In the genomic region with DNA sequence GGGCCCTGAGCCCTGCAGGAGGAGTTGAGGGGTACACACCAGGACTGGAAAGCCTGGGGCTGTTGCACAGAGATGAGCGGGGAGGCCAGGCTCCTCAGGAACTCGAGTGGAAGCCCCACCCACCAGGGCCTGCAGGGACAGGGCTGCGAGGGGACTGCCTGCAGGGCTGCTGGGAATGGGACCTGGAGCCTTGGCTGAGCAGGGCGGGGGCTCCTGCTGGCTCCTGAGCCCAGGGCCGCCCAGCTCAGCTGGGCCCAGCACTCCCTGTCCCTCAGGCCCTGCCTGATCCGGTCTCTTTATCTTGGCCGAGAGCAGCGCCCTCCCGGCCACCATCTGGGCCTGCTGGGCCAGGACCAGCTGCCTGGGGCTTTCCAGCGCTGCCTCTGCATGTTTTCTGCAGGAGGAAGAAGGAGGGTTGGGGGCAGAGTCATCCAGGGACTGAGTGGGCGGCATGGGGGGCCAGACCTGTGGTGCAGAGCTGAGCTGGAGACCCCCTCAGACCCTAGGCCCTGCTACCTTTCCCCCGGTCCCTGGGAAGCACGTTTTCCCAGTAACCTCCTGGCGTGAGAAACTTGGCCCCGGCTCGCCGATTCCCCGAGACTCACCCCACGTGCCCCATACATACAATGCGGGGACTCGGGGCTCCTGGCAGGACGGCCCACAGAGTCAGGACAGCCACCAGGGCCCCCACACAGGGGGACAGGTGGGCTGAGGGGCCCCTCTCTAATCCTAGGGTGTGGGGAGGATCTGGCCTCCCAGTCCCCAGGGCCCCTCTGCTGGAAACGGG, we compare ENCODE assay signal across 14 cellular contexts. TPM values are rescaled to one million over a fixed set of nuclear protein-coding genes. Genes with fewer than 3 reads are reported as not detected.
DNase-seq lines count a peak whose midpoint lies in the region; ATAC-seq and TF ChIP-seq lines count a peak whose summit lies in the region.
"Had no signal": no experiment of that assay in that cellular context is flagged by ENCODE, and none has a peak within 500 bp of the region (broad histone marks: within the 10 kb centered on the region; RNA-seq: fewer than 3 reads in every experiment).

No MANE protein-coding gene starts in this region.

- ATAC-seq in RWPE2 (ENCODE audit: low read depth) (peak; percentile 17; the same call in 2 of the 3 replicates), lower lobe of right lung (peak; percentile 10 to 48), HG02678 (IDR thresholded peaks at IDR 0.05; ENCODE audit: unreplicated experiment) (no peak)
- ATAC-seq: activated T-cell treated with anti-CD3 and anti-CD28 coated beads, Interleukin-2, amount 50 U/mL, for 72 hours had no signal

- H3K4me1 ChIP-seq in RWPE2 (ENCODE audit: insufficient read depth, poor library complexity, severe bottlenecking) (no peaks in the 10 kb centered on the region), lower lobe of right lung (peaks cover 8% of the 10 kb centered on the region), thymus (ENCODE audit: control insufficient read depth, insufficient read depth, low read length) (peaks cover 40% of the 10 kb centered on the region)

- H3K27me3 ChIP-seq in RWPE2 (ENCODE audit: insufficient read depth, poor library complexity, severe bottlenecking) (no peaks in the 10 kb centered on the region), dorsolateral prefrontal cortex (no peaks in the 10 kb centered on the region), lower lobe of right lung (ENCODE audit: low read depth) (no peaks in the 10 kb centered on the region), thymus (ENCODE audit: control insufficient read depth, insufficient read depth) (no peaks in the 10 kb centered on the region)
- H3K27me3 ChIP-seq: adrenal gland had no signal

- H3K36me3 ChIP-seq in RWPE2 (ENCODE audit: low read depth): no peaks in the 10 kb centered on the region
- H3K36me3 ChIP-seq in lower lobe of right lung: no peaks in the 10 kb centered on the region
- no peaks in the 10 kb centered on the region for H3K36me3 ChIP-seq in thymus (ENCODE audit: control insufficient read depth, insufficient read depth)
- H3K36me3 ChIP-seq: adrenal gland had no signal

- no peak overlapping the region for H3K4me3 ChIP-seq in RWPE2 (ENCODE audit: severe bottlenecking)
- H3K4me3 ChIP-seq in dorsolateral prefrontal cortex: no peak overlapping the region
- H3K4me3 ChIP-seq in lower lobe of right lung: no peak overlapping the region
- H3K4me3 ChIP-seq in thymus (ENCODE audit: low read length): no peak overlapping the region
- H3K4me3 ChIP-seq: adrenal gland had no signal

- TF ChIP-seq CTCF in RWPE2 (IDR thresholded peaks at IDR 0.05; ENCODE audit: poor library complexity, severe bottlenecking) (no peak), dorsolateral prefrontal cortex (IDR thresholded peaks at IDR 0.05 in 54 of 56, conservative IDR thresholded peaks at IDR 0.05 in 2 of 56; ENCODE audit: low read depth in 1 of 56, partially characterized antibody in 56 of 56) (peak in 3 of 56 donors; percentile 10 to 21 (median 12)), lower lobe of right lung (IDR thresholded peaks at IDR 0.05) (no peak)

- no peaks in the 10 kb centered on the region for H3K9me3 ChIP-seq in RWPE2 (ENCODE audit: severe bottlenecking)
- H3K9me3 ChIP-seq in lower lobe of right lung: no peaks in the 10 kb centered on the region
- H3K9me3 ChIP-seq in thymus (ENCODE audit: control insufficient read depth): no peaks in the 10 kb centered on the region
- H3K9me3 ChIP-seq: adrenal gland had no signal

- DNase-seq in RWPE2 (ENCODE audit: low spot score) (no peak), dorsolateral prefrontal cortex (peak in 3 of 10 donors; percentile 55 to 84 (median 66)), lower lobe of right lung (no peak), NCI-H524 treated with DMSO at 0.1 percent for 48 hours (lab: John Stamatoyannopoulos, UW) (no peak)
- no peak for DNase-seq in activated CD8-positive, alpha-beta memory T cell treated with anti-CD3 and anti-CD28 coated beads, Interleukin-2, amount 50 U/mL, for 48 hours
- DNase-seq: activated CD4-positive, alpha-beta T cell treated with anti-CD3 and anti-CD28 coated beads for 1 hour; activated T-cell treated with anti-CD3 and anti-CD28 coated beads, Interleukin-2, amount 50 U/mL, for 72 hours; adrenal gland; Karpas-422; NCI-H510A had no signal

- H3K27ac ChIP-seq in RWPE2 (ENCODE audit: poor library complexity, severe bottlenecking) (no peak overlapping the region), dorsolateral prefrontal cortex (peak overlapping the region in 57 of 59 donors; percentile 3 to 91 (median 79)), lower lobe of right lung (no peak overlapping the region), thymus (ENCODE audit: low read depth) (peak overlapping the region; percentile 76)

- intact Hi-C loops in dorsolateral prefrontal cortex (cut with DNase I) (no loop called here), lower lobe of right lung (cut with DNase I) (no loop called here)

- WGBS in thymus: 91% methylated on average over 23 of the region's 23 CpGs

RNA-seq across cellular contexts. Expression of a gene that starts 9.4 kb away (rescaled TPM):
- total RNA-seq in dorsolateral prefrontal cortex (10 to 100 TPM in 108 of 120 experiments, 1 to 10 TPM in 12; 5.2 to 34.4 (median 16.7) TPM), lower lobe of right lung (1.9 TPM)
- 14.4 TPM for polyA plus RNA-seq in thymus
- total RNA-seq: mononuclear cell had no signal

RNA-seq across cellular contexts. Expression of a gene that starts 15.8 kb away (rescaled TPM):
- 1,000 to 10,000 TPM; 1,122 to 4,894 (median 2,197) TPM for total RNA-seq in dorsolateral prefrontal cortex
- total RNA-seq in lower lobe of right lung: 225 TPM
- 137 TPM for polyA plus RNA-seq in thymus
- total RNA-seq: activated T-cell treated with anti-CD3 and anti-CD28 coated beads, Interleukin-2, amount 50 U/mL, for 72 hours; progenitor cell of endocrine pancreas had no signal

RNA-seq across cellular contexts. Expression of a gene that starts 16.4 kb away (rescaled TPM):
- total RNA-seq in dorsolateral prefrontal cortex (1 to 10 TPM in 95 of 120 experiments, under 1 TPM in 1, not detected in 24; 1.00 to 6.0 (median 2.2) TPM), lower lobe of right lung (2.2 TPM)
- 6.5 TPM for polyA plus RNA-seq in thymus
- total RNA-seq: mononuclear cell had no signal

RNA-seq across cellular contexts. Expression of a gene that starts 16.9 kb away (rescaled TPM):
- total RNA-seq in dorsolateral prefrontal cortex (100 to 1,000 TPM in 22 of 120 experiments, 10 to 100 TPM in 98; 66.7 to 121 (median 89.9) TPM), lower lobe of right lung (83.2 TPM)
- 162 TPM for polyA plus RNA-seq in thymus

RNA-seq across cellular contexts. Expression of a gene that starts 21.3 kb away (rescaled TPM):
- total RNA-seq in dorsolateral prefrontal cortex (10 to 100 TPM in 119 of 120 experiments, 1 to 10 TPM in 1; 9.8 to 81.8 (median 27.3) TPM), lower lobe of right lung (1.9 TPM)
- polyA plus RNA-seq in thymus: 5.0 TPM
- total RNA-seq: activated T-cell treated with anti-CD3 and anti-CD28 coated beads, Interleukin-2, amount 50 U/mL, for 72 hours; progenitor cell of endocrine pancreas had no signal

Comparison
In these comparisons a context has a peak if more than half of its experiments do, and no peak if none do; other contexts are left out.
1. H3K27ac ChIP-seq: peak in dorsolateral prefrontal cortex (57 of 59) and thymus (single experiment); none in RWPE2 (single experiment) and lower lobe of right lung (single experiment).